In the genomic region with DNA sequence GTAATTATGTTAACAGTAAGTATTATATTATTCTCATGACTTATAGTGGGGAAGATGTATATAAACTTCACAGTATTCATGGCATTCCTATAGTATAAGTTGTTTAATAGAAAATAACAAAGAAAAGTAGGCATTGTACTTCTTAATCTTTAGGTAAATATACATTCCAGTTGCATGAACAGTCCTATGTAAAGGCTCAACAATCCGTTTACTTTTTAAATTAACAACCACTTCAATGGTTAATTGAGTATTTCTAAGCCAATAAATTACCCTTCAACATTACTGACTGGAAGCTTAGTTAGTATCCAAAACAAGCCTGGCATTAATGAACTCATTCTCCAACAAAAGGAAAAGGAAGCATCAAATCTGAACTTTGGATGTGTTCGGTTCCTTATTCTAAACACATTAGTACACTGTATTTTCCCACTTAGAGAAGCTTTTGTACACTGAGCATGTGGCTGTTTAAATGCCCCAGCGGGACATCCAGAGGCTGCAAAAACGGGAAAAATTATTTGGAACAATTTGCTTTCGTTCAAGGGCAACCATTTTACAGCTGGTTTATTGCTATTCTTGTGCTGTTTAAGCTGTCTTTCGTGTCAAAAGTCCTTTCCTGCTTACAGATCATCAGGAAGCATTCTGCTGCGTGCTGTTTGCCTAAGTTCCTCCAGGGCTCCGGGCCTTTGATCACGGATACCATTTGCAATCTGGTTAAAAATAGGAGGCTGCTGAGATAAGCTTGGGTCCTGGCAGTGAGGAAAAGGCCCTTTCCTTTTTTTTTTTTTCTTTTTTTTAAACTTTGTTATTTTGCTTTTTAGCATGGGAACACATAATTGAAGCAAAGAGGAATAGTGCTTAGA, we compare ENCODE assay signal across 9 cellular contexts.
A peak's percentile ranks its signal among the peaks of the same experiment; 100 is the strongest.
DNase-seq lines count a peak whose midpoint lies in the region; ATAC-seq and TF ChIP-seq lines count a peak whose summit lies in the region.
"Had no signal": no experiment of that assay in that cellular context is flagged by ENCODE, and none has a peak within 500 bp of the region (broad histone marks: within the 10 kb centered on the region; RNA-seq: fewer than 3 reads in every experiment).

No MANE protein-coding gene starts in this region.

- no peak for DNase-seq in AG04450 (ENCODE audit: low read depth, low spot score)
- peak in 2 of 3 experiments; percentile 27 to 78 for DNase-seq in NCI-H1417 (lab: John Stamatoyannopoulos, UW)
- no peak for DNase-seq in NCI-H128 (lab: John Stamatoyannopoulos, UW; ENCODE audit: unreplicated experiment)
- no peak for DNase-seq in PC-9
- DNase-seq in germinal center (ENCODE audit: low spot score), result no peak
- DNase-seq: activated B cell treated with CpG ODN at 0.5 μM for 24 hours had no signal

- no TSS peak for BruUV-seq in PC-9 (replicated peaks; lab: Mats Ljungman, UMichigan)

- H3K79me2 ChIP-seq in PC-9 (ENCODE audit: low read depth), result no peaks in the 10 kb centered on the region

- H4K20me1 ChIP-seq in PC-9 (ENCODE audit: insufficient read depth), result no peaks in the 10 kb centered on the region

- peak; percentile 30; the same call in 1 of the 2 replicates for TF ChIP-seq CTCF in AG04450 (IDR thresholded peaks at IDR 0.05; ENCODE audit: low read depth, low read length)
- TF ChIP-seq CTCF in PC-9 (conservative IDR thresholded peaks at IDR 0.05), result no peak

- H3K4me3 ChIP-seq in AG04450 (ENCODE audit: low read depth, low read length) (no peak overlapping the region), endocrine pancreas (ENCODE audit: control insufficient read depth, insufficient read depth, low read length) (peak overlapping the region; percentile 68), mesodermal cell (ENCODE audit: extremely low read depth, insufficient read depth, low read length, poor library complexity, severe bottlenecking) (no peak overlapping the region), PC-9 (no peak overlapping the region)

- no peak overlapping the region for H2AFZ ChIP-seq in PC-9

- H3K27ac ChIP-seq in AG04450 (ENCODE audit: low read depth, low read length) (no peak overlapping the region), mesodermal cell (ENCODE audit: low read depth, low read length, severe bottlenecking) (peak overlapping the region; percentile 93), PC-9 (no peak overlapping the region)

- POLR2A ChIA-PET in AG04450 (lab: Yijun Ruan, JAX) (interaction anchor here (0.6 to 0.7 kb wide), 2 partner anchors 86 to 421 kb away, joined by 3 to 5 read pairs; no protein-coding TSS in a partner anchor), PC-9 (lab: Charles Lee; ENCODE audit: unreplicated experiment) (no interaction called here)

- ATAC-seq in HG03439 (IDR thresholded peaks at IDR 0.05; ENCODE audit: unreplicated experiment), result no peak

- H3K36me3 ChIP-seq in endocrine pancreas (ENCODE audit: control insufficient read depth, insufficient read depth, low read length) (no peaks in the 10 kb centered on the region), mesodermal cell (ENCODE audit: control insufficient read depth, insufficient read depth, low read length) (no peaks in the 10 kb centered on the region), PC-9 (ENCODE audit: low read depth) (no peaks in the 10 kb centered on the region)

- no peak overlapping the region for H3K4me2 ChIP-seq in PC-9

- CTCF ChIA-PET in AG04450 (lab: Charles Lee) (interaction anchor here (1.4 kb wide), 1 partner anchor 23 kb away, joined by 4 read pairs; no protein-coding TSS in a partner anchor), PC-9 (lab: Charles Lee) (no interaction called here)

- H3K9me2 ChIP-seq in PC-9 (ENCODE audit: insufficient read depth), result no peaks in the 10 kb centered on the region

- H3K27me3 ChIP-seq in AG04450 (ENCODE audit: control insufficient read depth, insufficient read depth, low read length), result no peaks in the 10 kb centered on the region
- H3K27me3 ChIP-seq in endocrine pancreas (ENCODE audit: control insufficient read depth, insufficient read depth, low read length), result no peaks in the 10 kb centered on the region
- no peaks in the 10 kb centered on the region for H3K27me3 ChIP-seq in PC-9 (ENCODE audit: insufficient read depth, low read depth)

- H3K4me1 ChIP-seq in endocrine pancreas (ENCODE audit: control insufficient read depth, insufficient read depth, low read length) (peaks cover 19% of the 10 kb centered on the region), mesodermal cell (ENCODE audit: control insufficient read depth, insufficient read depth, low read length, poor library complexity, severe bottlenecking) (peaks cover 38% of the 10 kb centered on the region), PC-9 (replicated peaks; ENCODE audit: insufficient read depth) (no peaks in the 10 kb centered on the region)

- H3K9ac ChIP-seq in endocrine pancreas (ENCODE audit: control insufficient read depth, insufficient read depth, low read length), result no peak overlapping the region

- intact Hi-C loops in PC-9 (cut with micrococcal nuclease; ENCODE audit: unreplicated experiment), result no loop called here

- H3K9me3 ChIP-seq in AG04450 (ENCODE audit: control insufficient read depth, insufficient read depth, low read length) (no peaks in the 10 kb centered on the region), endocrine pancreas (ENCODE audit: control insufficient read depth, low read length) (no peaks in the 10 kb centered on the region), mesodermal cell (ENCODE audit: control insufficient read depth, low read length) (no peaks in the 10 kb centered on the region), PC-9 (ENCODE audit: insufficient read depth, low read depth) (no peaks in the 10 kb centered on the region; the same call in 1 of the 2 replicates)

- WGBS in mesodermal cell (ENCODE audit: insufficient coverage in 2 of 2), 2 experiments, result 0 to 7% methylated on average over 4 to 5 of the region's 9 CpGs

- no peaks in the 10 kb centered on the region for H3F3A ChIP-seq in PC-9 (ENCODE audit: insufficient read depth, low read depth)

Comparison
In these comparisons a context has a peak if more than half of its experiments do, and no peak if none do; other contexts are left out.
1. DNase-seq: peak in NCI-H1417 (2 of 3); none in AG04450 (single experiment), NCI-H128 (single experiment), PC-9 (0 of 2) and germinal center (single experiment).